8 cellular contexts compared by ENCODE assay signal in the genomic region with DNA sequence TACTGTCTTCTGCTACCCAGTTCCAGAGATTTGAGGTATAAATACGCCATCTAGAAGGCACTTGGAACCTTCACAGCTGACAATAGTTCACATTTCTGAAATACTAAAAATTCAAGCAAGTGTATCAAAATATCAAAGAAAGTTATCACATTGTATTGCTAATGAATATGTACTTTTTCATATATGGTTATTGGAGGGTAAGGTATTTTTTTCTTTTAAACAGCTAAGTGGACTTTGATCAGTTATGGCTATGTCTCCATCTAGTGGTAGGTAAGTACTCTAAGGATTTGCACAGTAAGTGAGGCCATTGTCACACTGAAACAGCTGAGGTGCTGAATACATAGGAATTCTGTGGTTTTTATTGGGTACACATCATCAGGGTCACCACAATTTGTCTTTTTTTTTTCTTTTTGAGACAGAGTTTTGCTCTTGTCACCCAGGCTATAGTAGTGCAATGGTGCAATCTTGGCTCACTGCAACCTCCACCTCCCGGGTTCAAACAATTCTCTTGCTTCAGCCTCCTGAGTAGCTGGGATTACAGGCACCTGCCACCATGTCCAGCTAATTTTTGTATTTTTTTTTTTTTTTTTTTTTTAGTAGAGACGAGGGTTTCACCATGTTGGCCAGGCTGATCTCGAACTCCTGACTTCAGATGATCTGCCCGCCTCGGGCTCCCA. TPM values are rescaled to one million over a fixed set of nuclear protein-coding genes. Genes with fewer than 3 reads are reported as not detected.
A peak's percentile ranks its signal among the peaks of the same experiment; 100 is the strongest.
DNase-seq lines count a peak whose midpoint lies in the region; ATAC-seq and TF ChIP-seq lines count a peak whose summit lies in the region.

No MANE protein-coding gene starts in this region.

- H3K79me1 ChIP-seq in IMR-90 (ENCODE audit: low read depth in 1 of 2, low read length in 2 of 2), result no peaks in the 10 kb centered on the region

- no peak overlapping the region for H3K9ac ChIP-seq in IMR-90 (ENCODE audit: low read depth, low read length)
- no peak overlapping the region for H3K9ac ChIP-seq in NT2/D1 (ENCODE audit: insufficient read length, low read depth)

- H3K36me3 ChIP-seq in IMR-90 (ENCODE audit: control insufficient read depth, insufficient read depth, low read length) (no peaks in the 10 kb centered on the region), NT2/D1 (ENCODE audit: insufficient read depth, insufficient read length, low read length) (no peaks in the 10 kb centered on the region)

- H3K18ac ChIP-seq in IMR-90 (ENCODE audit: low read depth, low read length), result no peak overlapping the region

- H3K9me1 ChIP-seq in IMR-90 (ENCODE audit: insufficient read depth, low read length), result no peaks in the 10 kb centered on the region

- ATAC-seq in activated naive CD4-positive, alpha-beta T cell treated with anti-CD3 and anti-CD28 coated beads, Interleukin-2, amount 50 U/mL, for 72 hours, result peak; percentile 80 to 83
- ATAC-seq in IMR-90 (ENCODE audit: low read depth), result peak; percentile 94

- H3K36me3 Mint-ChIP-seq in activated naive CD4-positive, alpha-beta T cell treated with anti-CD3 and anti-CD28 coated beads, Interleukin-2, amount 50 U/mL, for 72 hours, result peaks cover 0 to 11% of the 10 kb centered on the region in 2 donors
- H3K36me3 Mint-ChIP-seq in type B pancreatic cell, result no peaks in the 10 kb centered on the region
- H3K36me3 Mint-ChIP-seq in activated T-helper 2 cell treated with anti-CD3 and anti-CD28 coated beads, Interferon-gamma antibody, Interleukin-2, Interleukin-4, amounts not matched to agents 10 μg/mL and 5 μg/mL and 100 μg/mL, durations not matched to agents 14 hours and 24 hours and 36 hours (ENCODE audit: low read depth), result no peaks in the 10 kb centered on the region

- no peak overlapping the region for H3K4ac ChIP-seq in IMR-90 (ENCODE audit: low read depth, low read length)

- POLR2A ChIA-PET in IMR-90 (lab: Charles Lee; ENCODE audit: unreplicated experiment), result no interaction called here

- DNase-seq in activated naive CD4-positive, alpha-beta T cell treated with anti-CD3 and anti-CD28 coated beads, Interleukin-2, amount 50 U/mL, for 72 hours (ENCODE audit: low spot score in 2 of 2), result no peak
- no peak for DNase-seq in activated naive CD4-positive, alpha-beta T cell treated with Interleukin-2 at 50 U/mL for 16 hours
- peak; percentile 78 for DNase-seq in IMR-90
- DNase-seq in NT2/D1 (ENCODE audit: low read depth, low spot score), result peak; percentile 48
- DNase-seq in central memory CD4-positive, alpha-beta T cell, result peak; percentile 49
- peak; percentile 82 for DNase-seq in left kidney (ENCODE audit: low read depth, low spot score)
- DNase-seq in type B pancreatic cell (ENCODE audit: extremely low spot score, unreplicated experiment), result no peak
- DNase-seq in activated T-helper 2 cell treated with anti-CD3 and anti-CD28 coated beads, Interferon-gamma antibody, Interleukin-2, Interleukin-4, amounts not matched to agents 10 μg/mL and 5 μg/mL and 100 μg/mL, durations not matched to agents 14 hours and 24 hours and 36 hours (ENCODE audit: low spot score), result no peak

- BruUV-seq in IMR-90 (replicated peaks; lab: Mats Ljungman, UMichigan), result no TSS peak

- no peak overlapping the region for H3K4me2 ChIP-seq in IMR-90 (ENCODE audit: low read depth, low read length)

- TF ChIP-seq CTCF in IMR-90 (conservative IDR thresholded peaks at IDR 0.05; ENCODE audit: low read depth, low read length), result peak; percentile 86
- TF ChIP-seq CTCF in type B pancreatic cell (conservative IDR thresholded peaks at IDR 0.05), result peak; percentile 91

- H3K56ac ChIP-seq in IMR-90 (ENCODE audit: extremely low read depth, insufficient read depth, low read length), result no peak overlapping the region

- H3K4me1 ChIP-seq in IMR-90 (ENCODE audit: control insufficient read depth, insufficient read depth, low read length) (no peaks in the 10 kb centered on the region), NT2/D1 (ENCODE audit: insufficient read depth, insufficient read length) (no peaks in the 10 kb centered on the region)

- no CpG with 5 or more reads among the region's 6 CpGs for whole genome bisulfite sequencing in IMR-90 (ENCODE audit: extremely low coverage in 2 of 2, insufficient read length in 1 of 2), 2 experiments

- no peak overlapping the region for H3K27ac ChIP-seq in IMR-90 (ENCODE audit: insufficient read depth, low read length)

- CTCF ChIA-PET in IMR-90 (lab: Yijun Ruan, JAX), result interaction anchor here (0.6 to 2.0 kb wide), 23 partner anchors 11 to 696 kb away, joined by 3 to 13 read pairs (median 4); partner anchors contain the start of genes C4BPB and CD55

- H4K5ac ChIP-seq in IMR-90 (ENCODE audit: low read depth, low read length), result no peak overlapping the region

- H3K27ac Mint-ChIP-seq in activated naive CD4-positive, alpha-beta T cell treated with anti-CD3 and anti-CD28 coated beads, Interleukin-2, amount 50 U/mL, for 72 hours, result no peak overlapping the region
- H3K27ac Mint-ChIP-seq in type B pancreatic cell, result no peak overlapping the region
- no peak overlapping the region for H3K27ac Mint-ChIP-seq in activated T-helper 2 cell treated with anti-CD3 and anti-CD28 coated beads, Interferon-gamma antibody, Interleukin-2, Interleukin-4, amounts not matched to agents 10 μg/mL and 5 μg/mL and 100 μg/mL, durations not matched to agents 14 hours and 24 hours and 36 hours

- no peak overlapping the region for H3K4me3 Mint-ChIP-seq in type B pancreatic cell
- H3K4me3 Mint-ChIP-seq in activated T-helper 2 cell treated with anti-CD3 and anti-CD28 coated beads, Interferon-gamma antibody, Interleukin-2, Interleukin-4, amounts not matched to agents 10 μg/mL and 5 μg/mL and 100 μg/mL, durations not matched to agents 14 hours and 24 hours and 36 hours (ENCODE audit: low read depth), result no peak overlapping the region

- no peak overlapping the region for H2AK9ac ChIP-seq in IMR-90 (replicated peaks; ENCODE audit: low read depth, low read length, poor library complexity)

- TF ChIP-seq POLR2A in IMR-90 (IDR thresholded peaks at IDR 0.05; ENCODE audit: low read depth, low read length), result peak; percentile 36; the same call in 1 of the 2 replicates

- H2AFZ ChIP-seq in IMR-90 (replicated peaks; ENCODE audit: low read length, poor library complexity), result no peak overlapping the region

- no peak overlapping the region for H3K14ac ChIP-seq in IMR-90 (replicated peaks; ENCODE audit: low read depth, low read length)

- H2AK5ac ChIP-seq in IMR-90 (ENCODE audit: low read depth, low read length), result no peak overlapping the region

- H4K91ac ChIP-seq in IMR-90 (ENCODE audit: insufficient read depth, low read depth, low read length), result no peak overlapping the region

- no peaks in the 10 kb centered on the region for H3K4me1 Mint-ChIP-seq in type B pancreatic cell (ENCODE audit: unreplicated experiment)
- peaks cover 18% of the 10 kb centered on the region for H3K4me1 Mint-ChIP-seq in activated T-helper 2 cell treated with anti-CD3 and anti-CD28 coated beads, Interferon-gamma antibody, Interleukin-2, Interleukin-4, amounts not matched to agents 10 μg/mL and 5 μg/mL and 100 μg/mL, durations not matched to agents 14 hours and 24 hours and 36 hours (ENCODE audit: low read depth)

- no peak overlapping the region for H4K8ac ChIP-seq in IMR-90 (ENCODE audit: low read depth in 2 of 2, low read length in 2 of 2)

- peaks cover 0 to 9% of the 10 kb centered on the region in 2 donors for H3K9me3 Mint-ChIP-seq in activated naive CD4-positive, alpha-beta T cell treated with anti-CD3 and anti-CD28 coated beads, Interleukin-2, amount 50 U/mL, for 72 hours
- H3K9me3 Mint-ChIP-seq in type B pancreatic cell, result no peaks in the 10 kb centered on the region
- peaks cover 6% of the 10 kb centered on the region for H3K9me3 Mint-ChIP-seq in activated T-helper 2 cell treated with anti-CD3 and anti-CD28 coated beads, Interferon-gamma antibody, Interleukin-2, Interleukin-4, amounts not matched to agents 10 μg/mL and 5 μg/mL and 100 μg/mL, durations not matched to agents 14 hours and 24 hours and 36 hours

- H2BK15ac ChIP-seq in IMR-90 (ENCODE audit: low read depth, low read length), result no peak overlapping the region

- no peak overlapping the region for H3K23ac ChIP-seq in IMR-90 (ENCODE audit: low read depth, low read length)

- H2BK120ac ChIP-seq in IMR-90 (ENCODE audit: low read depth, low read length), result no peak overlapping the region

- H3K27me3 ChIP-seq in IMR-90 (ENCODE audit: control insufficient read depth, insufficient read depth, low read length), result peaks cover 4% of the 10 kb centered on the region
- no peaks in the 10 kb centered on the region for H3K27me3 ChIP-seq in NT2/D1 (ENCODE audit: insufficient read depth, insufficient read length)

- H4K20me1 ChIP-seq in IMR-90 (ENCODE audit: insufficient read depth, low read length), result no peaks in the 10 kb centered on the region

- no peak overlapping the region for H3K4me3 ChIP-seq in IMR-90 (ENCODE audit: insufficient read depth, low read depth, low read length)
- no peak overlapping the region for H3K4me3 ChIP-seq in NT2/D1 (ENCODE audit: insufficient read length, low read depth)

- no peaks in the 10 kb centered on the region for H3K9me3 ChIP-seq in IMR-90 (ENCODE audit: control insufficient read depth, insufficient read depth, low read length)
- no peaks in the 10 kb centered on the region for H3K9me3 ChIP-seq in NT2/D1 (ENCODE audit: insufficient read depth, low read length)

- H3K27me3 Mint-ChIP-seq in type B pancreatic cell, result peaks cover 15% of the 10 kb centered on the region
- H3K27me3 Mint-ChIP-seq in activated T-helper 2 cell treated with anti-CD3 and anti-CD28 coated beads, Interferon-gamma antibody, Interleukin-2, Interleukin-4, amounts not matched to agents 10 μg/mL and 5 μg/mL and 100 μg/mL, durations not matched to agents 14 hours and 24 hours and 36 hours (ENCODE audit: low read depth), result no peaks in the 10 kb centered on the region

- dilution Hi-C loops in IMR-90 (cut with HindIII; ENCODE audit: low sequenced_read_pairs, unreplicated experiment), result no loop called here

- H2BK20ac ChIP-seq in IMR-90 (ENCODE audit: low read depth, low read length), result no peak overlapping the region

- in situ Hi-C loops in IMR-90 (cut with MboI; ENCODE audit: low sequenced_read_pairs), result loop anchor here (5.0 kb wide), 1 partner anchor 313 kb away; no protein-coding TSS in a partner anchor

- intact Hi-C loops in IMR-90 (cut with micrococcal nuclease), result loop anchor here (1.0 to 10.0 kb wide), 4 partner anchors 146 to 490 kb away; no protein-coding TSS in a partner anchor
- intact Hi-C loops in activated T-helper 2 cell treated with anti-CD3 and anti-CD28 coated beads, Interferon-gamma antibody, Interleukin-2, Interleukin-4, amounts not matched to agents 10 μg/mL and 5 μg/mL and 100 μg/mL, durations not matched to agents 14 hours and 24 hours and 36 hours (cut with micrococcal nuclease), result loop anchor here (1.0 to 10.0 kb wide), 6 partner anchors 14 to 350 kb away; partner anchors contain the start of genes CD55, PFKFB2 and YOD1

- H2BK5ac ChIP-seq in IMR-90 (ENCODE audit: low read depth, low read length, poor library complexity, severe bottlenecking), result no peak overlapping the region

- peak; percentile 86 for TF ChIP-seq RAD21 in IMR-90 (IDR thresholded peaks at IDR 0.05; ENCODE audit: low read length)

RNA-seq across cellular contexts. Expression of gene CR2, which starts 49.1 kb away (rescaled TPM):
- under 1 TPM; 0.23 to 0.27 TPM for total RNA-seq in activated naive CD4-positive, alpha-beta T cell treated with anti-CD3 and anti-CD28 coated beads, Interleukin-2, amount 50 U/mL, for 72 hours
- total RNA-seq in IMR-90 (2012; rRNA removed) (not detected in 2 replicates), type B pancreatic cell (ENCODE audit: low replicate concordance) (0.21 TPM in 1 of 2 replicates, not detected in the other)
- polyA plus RNA-seq in IMR-90 (2012; rRNA removed), result not detected in 2 replicates
- polyA plus RNA-seq in IMR-90 (2012; cell fraction: cytosol; rRNA removed), result not detected in 2 replicates
- not detected in 2 replicates for polyA plus RNA-seq in IMR-90 (2012; cell fraction: nucleus; rRNA removed; ENCODE audit: low replicate concordance)
- total RNA-seq in activated T-helper 2 cell treated with anti-CD3 and anti-CD28 coated beads, Interferon-gamma antibody, Interleukin-2, Interleukin-4, amounts not matched to agents 10 μg/mL and 5 μg/mL and 100 μg/mL, durations not matched to agents 14 hours and 24 hours and 36 hours, result not detected in 2 replicates

Comparison
In these comparisons a context has a peak if more than half of its experiments do, and no peak if none do; other contexts are left out.
1. DNase-seq: peak in IMR-90 (single experiment), NT2/D1 (single experiment), central memory CD4-positive, alpha-beta T cell (single experiment) and left kidney (single experiment); none in activated naive CD4-positive, alpha-beta T cell treated with anti-CD3 and anti-CD28 coated beads, Interleukin-2, amount 50 U/mL, for 72 hours (0 of 2), activated naive CD4-positive, alpha-beta T cell treated with Interleukin-2 at 50 U/mL for 16 hours (single experiment), type B pancreatic cell (single experiment) and activated T-helper 2 cell treated with anti-CD3 and anti-CD28 coated beads, Interferon-gamma antibody, Interleukin-2, Interleukin-4, amounts not matched to agents 10 μg/mL and 5 μg/mL and 100 μg/mL, durations not matched to agents 14 hours and 24 hours and 36 hours (single experiment).